ENCODE assay signal across 9 cellular contexts in genomic region chr15:55743615-55743978, GRCh38. TPM values are rescaled to one million over a fixed set of nuclear protein-coding genes. Genes with fewer than 3 reads are reported as not detected.
DNase-seq lines count a peak whose midpoint lies in the region; ATAC-seq, FAIRE-seq and TF ChIP-seq lines count a peak whose summit lies in the region.
"Had no signal": no experiment of that assay in that cellular context is flagged by ENCODE, and none has a peak within 500 bp of the region (broad histone marks: within the 10 kb centered on the region; RNA-seq: fewer than 3 reads in every experiment).

No MANE protein-coding gene starts in this region.

- H3K9me3 Mint-ChIP-seq in activated T-cell treated with anti-CD3 and anti-CD28 coated beads, Interleukin-2, amount 50 U/mL, for 4 hours: no peaks in the 10 kb centered on the region
- H3K9me3 Mint-ChIP-seq in memory B cell: no peaks in the 10 kb centered on the region

- H3K4me1 ChIP-seq in tibial nerve: peaks cover 0 to 19% (median 5%) of the 10 kb centered on the region in 4 donors

- no peak for FAIRE-seq in urothelium cell line (lab: Jason Lieb, UNC)

- H3K36me3 Mint-ChIP-seq in activated T-cell treated with anti-CD3 and anti-CD28 coated beads, Interleukin-2, amount 50 U/mL, for 4 hours (ENCODE audit: insufficient read depth): no peaks in the 10 kb centered on the region
- H3K36me3 Mint-ChIP-seq in memory B cell: no peaks in the 10 kb centered on the region

- H3K9me3 ChIP-seq in tibial nerve: no peaks in the 10 kb centered on the region

- TF ChIP-seq CTCF in astrocyte of the cerebellum (IDR thresholded peaks at IDR 0.05; ENCODE audit: low read depth, low read length, missing control alignments): no peak
- TF ChIP-seq CTCF in tibial nerve (IDR thresholded peaks at IDR 0.05): no peak

- in situ Hi-C loops in astrocyte of the cerebellum (cut with HindIII; ENCODE audit: low sequenced_read_pairs): no loop called here

- no peaks in the 10 kb centered on the region for H3K4me1 Mint-ChIP-seq in activated T-cell treated with anti-CD3 and anti-CD28 coated beads, Interleukin-2, amount 50 U/mL, for 4 hours (ENCODE audit: low read depth)
- H3K4me1 Mint-ChIP-seq in memory B cell: peaks cover 2% of the 10 kb centered on the region

- ATAC-seq in activated T-cell treated with anti-CD3 and anti-CD28 coated beads, Interleukin-2, amount 50 U/mL, for 4 hours: no peak
- no peak for ATAC-seq in memory B cell (ENCODE audit: low read depth)

- H3K27me3 Mint-ChIP-seq in activated T-cell treated with anti-CD3 and anti-CD28 coated beads, Interleukin-2, amount 50 U/mL, for 4 hours (ENCODE audit: low read depth): peaks cover 37% of the 10 kb centered on the region
- peaks cover 11% of the 10 kb centered on the region for H3K27me3 Mint-ChIP-seq in memory B cell

- peaks cover 0 to 10% of the 10 kb centered on the region in 2 donors for H3K27me3 ChIP-seq in tibial nerve

- peak overlapping the region; percentile 36 to 88 (median 74) for H3K27ac ChIP-seq in tibial nerve

- 6 to 7% methylated on average over 9 of the region's 9 CpGs for WGBS in tibial nerve, 2 donors

- H3K4me3 ChIP-seq in astrocyte of the cerebellum (ENCODE audit: low read depth, low read length) (peak overlapping the region; percentile 74), tibial nerve (peak overlapping the region; percentile 49 to 70 (median 64))

- H3K36me3 ChIP-seq in tibial nerve: no peaks in the 10 kb centered on the region

- TF ChIP-seq EP300 in tibial nerve (IDR thresholded peaks at IDR 0.05): no peak

- no peak for DNase-seq in activated T-cell treated with anti-CD3 and anti-CD28 coated beads, Interleukin-2, amount 50 U/mL, for 4 hours
- DNase-seq in activated T-cell treated with anti-CD3 and anti-CD28 coated beads for 4 hours (no peak), astrocyte of the cerebellum (ENCODE audit: low read depth) (no peak), memory B cell (ENCODE audit: low spot score in 2 of 2) (no peak), tibial nerve (ENCODE audit: low spot score in 2 of 2) (no peak), NCI-H1436 treated with DMSO at 0.1 percent for 48 hours (lab: John Stamatoyannopoulos, UW) (no peak), urothelium cell line (ENCODE audit: low spot score) (no peak), amygdala (lab: John Stamatoyannopoulos, UW) (no peak)
- DNase-seq: NCI-H2171 had no signal

- H3K27ac Mint-ChIP-seq in memory B cell: no peak overlapping the region

- TF ChIP-seq POLR2A in tibial nerve (IDR thresholded peaks at IDR 0.05): no peak

- peak overlapping the region; percentile 54 for H3K4me3 Mint-ChIP-seq in activated T-cell treated with anti-CD3 and anti-CD28 coated beads, Interleukin-2, amount 50 U/mL, for 4 hours
- H3K4me3 Mint-ChIP-seq in memory B cell: peak overlapping the region; percentile 61

RNA-seq across cellular contexts. Expression of gene PRTG, which starts 0.6 kb away (rescaled TPM):
- total RNA-seq in activated T-cell treated with anti-CD3 and anti-CD28 coated beads, Interleukin-2, amount 50 U/mL, for 4 hours: not detected
- total RNA-seq in tibial nerve: 10 to 100 TPM in 2 of 4 donors, 1 to 10 TPM in 2; 2.1 to 12.8 (median 7.7) TPM
